8 cellular contexts compared by ENCODE assay signal in the genomic region with DNA sequence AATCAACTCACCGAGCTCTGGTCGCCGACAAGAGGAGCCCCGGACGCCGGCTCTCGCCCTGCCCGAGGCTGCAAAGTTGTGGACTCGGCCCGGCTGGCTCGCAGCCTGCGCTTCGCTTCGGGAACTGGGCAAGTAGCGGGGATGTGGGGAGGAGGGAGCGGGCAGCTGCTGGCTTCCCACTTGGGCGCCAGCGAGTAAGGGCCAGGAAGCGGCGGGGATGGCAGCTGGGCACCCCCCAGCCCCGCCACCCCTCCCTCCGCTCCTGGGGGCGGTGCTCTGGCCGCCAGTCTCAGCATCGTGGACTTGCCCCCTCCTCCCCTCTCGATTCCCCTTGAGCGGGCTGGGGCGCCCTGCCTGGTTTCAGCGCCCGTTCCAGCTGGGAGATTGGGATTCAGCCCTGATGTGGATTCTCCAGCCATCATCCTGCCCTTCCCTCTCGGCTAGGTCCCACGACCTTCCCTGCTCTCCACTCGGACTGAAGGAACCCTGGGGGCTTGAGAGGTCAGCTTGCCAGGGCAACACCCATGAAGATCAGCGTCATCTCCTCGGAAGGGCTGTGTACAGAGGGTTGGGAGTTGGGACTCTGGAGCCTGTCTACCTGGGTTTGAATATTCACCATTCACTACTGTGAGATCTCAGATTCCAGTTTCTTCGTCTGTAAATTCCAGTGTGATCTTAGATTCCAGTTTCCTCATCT. TPM values are rescaled to one million over a fixed set of nuclear protein-coding genes. Genes with fewer than 3 reads are reported as not detected.
A peak's percentile ranks its signal among the peaks of the same experiment; 100 is the strongest.
DNase-seq lines count a peak whose midpoint lies in the region; ATAC-seq and TF ChIP-seq lines count a peak whose summit lies in the region.
"Had no signal": no experiment of that assay in that cellular context is flagged by ENCODE, and none has a peak within 500 bp of the region (broad histone marks: within the 10 kb centered on the region; RNA-seq: fewer than 3 reads in every experiment).

A gene with protein sequence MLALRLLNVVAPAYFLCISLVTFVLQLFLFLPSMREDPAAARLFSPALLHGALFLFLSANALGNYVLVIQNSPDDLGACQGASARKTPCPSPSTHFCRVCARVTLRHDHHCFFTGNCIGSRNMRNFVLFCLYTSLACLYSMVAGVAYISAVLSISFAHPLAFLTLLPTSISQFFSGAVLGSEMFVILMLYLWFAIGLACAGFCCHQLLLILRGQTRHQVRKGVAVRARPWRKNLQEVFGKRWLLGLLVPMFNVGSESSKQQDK (minus strand): TSS at position 200 of the 697 bp plus-strand sequence. CDS start 2,053 bp downstream, outside the sequence.

- peaks cover 20 to 36% (median 29%) of the 10 kb centered on the region in 6 donors for H3K4me1 ChIP-seq in spleen

- H3K27me3 ChIP-seq in spleen (replicated peaks in 1 of 7) = peaks cover 3 to 100% (median 78%) of the 10 kb centered on the region in 7 donors

- TF ChIP-seq CTCF in spleen (IDR thresholded peaks at IDR 0.05 in 8 of 11, conservative IDR thresholded peaks at IDR 0.05 in 3 of 11) = no peak

- POLR2A ChIA-PET in HEK293T (lab: Yijun Ruan, JAX) = interaction anchor here (0.8 to 2.1 kb wide), 5 partner anchors 16 to 179 kb away, joined by 3 to 7 read pairs (median 4); a partner anchor contains a TSS

- CTCF ChIA-PET in HEK293T (lab: Yijun Ruan, JAX) = interaction anchor here (0.6 to 4.7 kb wide), 9 partner anchors 8 to 175 kb away, joined by 3 to 39 read pairs (median 4); no protein-coding TSS in a partner anchor

- H3K27ac ChIP-seq in spleen = no peak within 1 kb of the TSS

- no peaks in the 10 kb centered on the region for H3K9me3 ChIP-seq in spleen

- intact Hi-C loops in spleen (cut with DNase I; ENCODE audit: low total_unique reads) = no loop called here

- no peak for ATAC-seq in HG03175 (IDR thresholded peaks at IDR 0.05; ENCODE audit: unreplicated experiment)
- no peak for ATAC-seq in GM19463 (IDR thresholded peaks at IDR 0.05; ENCODE audit: unreplicated experiment)

- H3K4me3 ChIP-seq in spleen = peak within 1 kb of the TSS; percentile 13 to 65 (median 36)

- DNase-seq in HEK293T (ENCODE audit: extremely low spot score) (peak; percentile 49), SHP77 treated with DMSO at 0.1 percent for 48 hours (lab: John Stamatoyannopoulos, UW) (peak; percentile 47), hepatic stellate cell (ENCODE audit: low spot score) (peak; percentile 29), spleen (no peak)
- no peak for DNase-seq in activated naive CD4-positive, alpha-beta T cell treated with anti-CD3 and anti-CD28 coated beads, Interleukin-2, amount 50 U/mL, for 16 hours
- DNase-seq: left cardiac atrium had no signal

- no peaks in the 10 kb centered on the region for H3K36me3 ChIP-seq in spleen

- no peak for TF ChIP-seq POLR2A in spleen (IDR thresholded peaks at IDR 0.05)

- 2 to 7% (median 3%) methylated on average over 15 to 36 of the region's 36 CpGs for WGBS in spleen, 5 donors

TF ChIP-seq in HEK293T, 16 proteins besides CTCF, POLR2A, EP300 and RAD21:
- no peak for TF ChIP-seq ELF4 (IDR thresholded peaks at IDR 0.05)
- TF ChIP-seq FOXK2 (IDR thresholded peaks at IDR 0.05) = no peak
- TF ChIP-seq SP1 (IDR thresholded peaks at IDR 0.05) = no peak
- no peak for TF ChIP-seq LEF1 (IDR thresholded peaks at IDR 0.05; ENCODE audit: borderline replicate concordance)
- TF ChIP-seq SUZ12 (IDR thresholded peaks at IDR 0.05) = no peak

RNA-seq across cellular contexts. Expression of the gene that starts here (rescaled TPM):
- total RNA-seq in spleen = not detected
- under 1 TPM in 1 of 3 donors, not detected in 2; 0.02 TPM for polyA plus RNA-seq in spleen
- total RNA-seq: left cardiac atrium had no signal

Comparison
In these comparisons a context has a peak if more than half of its experiments do, and no peak if none do; other contexts are left out.
1. DNase-seq: peak in HEK293T (single experiment), SHP77 treated with DMSO at 0.1 percent for 48 hours (single experiment) and hepatic stellate cell (single experiment); none in spleen (single experiment) and activated naive CD4-positive, alpha-beta T cell treated with anti-CD3 and anti-CD28 coated beads, Interleukin-2, amount 50 U/mL, for 16 hours (single experiment).